Comparison of ENCODE assay signal across 20 cellular contexts in genomic region chr10:4144802-4145201, GRCh38.
DNase-seq lines count a peak whose midpoint lies in the region; ATAC-seq lines count a peak whose summit lies in the region.
"Had no signal": no experiment of that assay in that cellular context is flagged by ENCODE, and none has a peak within 500 bp of the region (broad histone marks: within the 10 kb centered on the region; RNA-seq: fewer than 3 reads in every experiment).

No MANE protein-coding gene starts in this region.

- peak overlapping the region; percentile 78 for H4K91ac ChIP-seq in mesenchymal stem cell (ENCODE audit: low read length)

- peaks cover 14% of the 10 kb centered on the region for H3K9me3 ChIP-seq in mesenchymal stem cell (ENCODE audit: control insufficient read depth, low read length)
- H3K9me3 ChIP-seq: BE2C, SJCRH30, testis had no signal

- H2AFZ ChIP-seq in mesenchymal stem cell (ENCODE audit: low read depth, low read length): no peak overlapping the region

- no peak overlapping the region for H3K9ac ChIP-seq in mesenchymal stem cell (ENCODE audit: low read length)

- H3K23ac ChIP-seq in mesenchymal stem cell (ENCODE audit: low read length in 2 of 2): peak overlapping the region in 1 of 2 experiments; percentile 46

- peaks cover 5% of the 10 kb centered on the region for H3K36me3 Mint-ChIP-seq in dendritic cell treated with granulocyte-macrophage colony-stimulating factor and Interleukin-4, amounts not matched to agents 40 ng/mL and 50 ng/mL, for 4 days (ENCODE audit: low read depth)
- H3K36me3 Mint-ChIP-seq: brain had no signal

- no peaks in the 10 kb centered on the region for H3K36me3 ChIP-seq in mesenchymal stem cell (ENCODE audit: control insufficient read depth in 1 of 2, insufficient read depth in 2 of 2, low read depth in 1 of 2, low read length in 2 of 2)
- H3K36me3 ChIP-seq: BE2C, SJCRH30 had no signal

- peaks cover 52% of the 10 kb centered on the region for H3K9me3 Mint-ChIP-seq in dendritic cell treated with granulocyte-macrophage colony-stimulating factor and Interleukin-4, amounts not matched to agents 40 ng/mL and 50 ng/mL, for 4 days

- no peak overlapping the region for H3K4me2 ChIP-seq in mesenchymal stem cell (ENCODE audit: low read length, poor library complexity, severe bottlenecking)

- DNase-seq in EH (ENCODE audit: low read depth) (peak; percentile 31), LoVo (ENCODE audit: low spot score) (peak; percentile 12), mesenchymal stem cell (no peak), ecto neural progenitor cell (ENCODE audit: low spot score) (no peak), foreskin melanocyte (no peak), HUDEP-2 (lab: John Stamatoyannopoulos, UW; ENCODE audit: unreplicated experiment in 76 of 76) (no peak)
- DNase-seq: activated B cell treated with CpG ODN at 0.5 μM for 24 hours; activated T-cell treated with anti-CD3 and anti-CD28 coated beads, Interleukin-2, amount 50 U/mL, for 72 hours; BE2C; GF-D8; NCI-H1092 treated with DMSO at 0.1 percent for 48 hours; NCI-H2171 treated with DMSO at 0.1 percent for 48 hours; NCI-H69; SJCRH30; stimulated activated CD4-positive, alpha-beta T cell treated with anti-CD3 and anti-CD28 coated beads, Interleukin-12 subunit alpha, Interleukin-12 subunit beta, amount 100 ng/mL, for 4 hours; testis had no signal

- peak overlapping the region; percentile 17 to 93 for H3K4ac ChIP-seq in mesenchymal stem cell (ENCODE audit: low read depth in 1 of 2, low read length in 2 of 2)

- no peaks in the 10 kb centered on the region for H3K27me3 Mint-ChIP-seq in dendritic cell treated with granulocyte-macrophage colony-stimulating factor and Interleukin-4, amounts not matched to agents 40 ng/mL and 50 ng/mL, for 4 days
- H3K27me3 Mint-ChIP-seq: activated B cell treated with CpG ODN at 0.5 μM for 24 hours had no signal

- peak overlapping the region in 1 of 2 experiments; percentile 59 for H2BK12ac ChIP-seq in mesenchymal stem cell (ENCODE audit: low read length in 2 of 2)

- H3K4me3 Mint-ChIP-seq in dendritic cell treated with granulocyte-macrophage colony-stimulating factor and Interleukin-4, amounts not matched to agents 40 ng/mL and 50 ng/mL, for 4 days: no peak overlapping the region
- H3K4me3 Mint-ChIP-seq: activated B cell treated with CpG ODN at 0.5 μM for 24 hours; activated T-cell treated with anti-CD3 and anti-CD28 coated beads, Interleukin-2, amount 50 U/mL, for 72 hours; brain had no signal

- H3K4me1 Mint-ChIP-seq in dendritic cell treated with granulocyte-macrophage colony-stimulating factor and Interleukin-4, amounts not matched to agents 40 ng/mL and 50 ng/mL, for 4 days (ENCODE audit: low read depth): peaks cover 7% of the 10 kb centered on the region
- H3K4me1 Mint-ChIP-seq: activated B cell treated with CpG ODN at 0.5 μM for 24 hours, brain had no signal

- peaks cover 4% of the 10 kb centered on the region for H3K4me1 ChIP-seq in mesenchymal stem cell (ENCODE audit: control insufficient read depth, insufficient read depth, low read depth, low read length)
- H3K4me1 ChIP-seq: BE2C, SJCRH30, testis had no signal

- 68% methylated on average over 6 of the region's 6 CpGs for WGBS in mesenchymal stem cell

- H3K27me3 ChIP-seq in mesenchymal stem cell (ENCODE audit: control insufficient read depth in 1 of 2, insufficient read depth in 1 of 2, low read length in 2 of 2): no peaks in the 10 kb centered on the region
- H3K27me3 ChIP-seq: BE2C, SJCRH30, testis had no signal

- no peaks in the 10 kb centered on the region for H3K79me1 ChIP-seq in mesenchymal stem cell (replicated peaks; ENCODE audit: low read length, poor library complexity, severe bottlenecking)

- H2BK5ac ChIP-seq in mesenchymal stem cell (ENCODE audit: low read depth, low read length, poor library complexity, severe bottlenecking): no peak overlapping the region

- H3K4me3 ChIP-seq in mesenchymal stem cell (ENCODE audit: insufficient read depth in 1 of 2, low read depth in 1 of 2, low read length in 2 of 2): no peak overlapping the region
- H3K4me3 ChIP-seq: SJCRH30, testis had no signal

- no peak overlapping the region for H2BK15ac ChIP-seq in mesenchymal stem cell (ENCODE audit: low read depth, poor library complexity, severe bottlenecking)

- no peak overlapping the region for H3K27ac ChIP-seq in mesenchymal stem cell (ENCODE audit: low read length, poor library complexity, severe bottlenecking)
- H3K27ac ChIP-seq: SJCRH30, testis had no signal

- no peak overlapping the region for H2BK120ac ChIP-seq in mesenchymal stem cell (ENCODE audit: low read depth, low read length)

- no peak for ATAC-seq in HG03342 (IDR thresholded peaks at IDR 0.05; ENCODE audit: unreplicated experiment)
- ATAC-seq: activated naive CD4-positive, alpha-beta T cell treated with anti-CD3 and anti-CD28 coated beads, Interleukin-2, amount 50 U/mL, for 72 hours; activated T-cell treated with anti-CD3 and anti-CD28 coated beads, Interleukin-2, amount 50 U/mL, for 72 hours had no signal

- H2AK5ac ChIP-seq in mesenchymal stem cell (ENCODE audit: low read length, severe bottlenecking): no peak overlapping the region

- peak overlapping the region; percentile 12 for H3K27ac Mint-ChIP-seq in dendritic cell treated with granulocyte-macrophage colony-stimulating factor and Interleukin-4, amounts not matched to agents 40 ng/mL and 50 ng/mL, for 4 days
- H3K27ac Mint-ChIP-seq: activated B cell treated with CpG ODN at 0.5 μM for 24 hours; activated naive CD4-positive, alpha-beta T cell treated with anti-CD3 and anti-CD28 coated beads, Interleukin-2, amount 50 U/mL, for 72 hours; activated T-cell treated with anti-CD3 and anti-CD28 coated beads, Interleukin-2, amount 50 U/mL, for 72 hours had no signal

- peak overlapping the region in 1 of 2 experiments; percentile 75 for H3K18ac ChIP-seq in mesenchymal stem cell (ENCODE audit: low read depth in 1 of 2, low read length in 2 of 2)

- intact Hi-C loops in dendritic cell treated with granulocyte-macrophage colony-stimulating factor and Interleukin-4, amounts not matched to agents 40 ng/mL and 50 ng/mL, for 4 days (cut with micrococcal nuclease): no loop called here

- H4K8ac ChIP-seq in mesenchymal stem cell (ENCODE audit: low read length): peak overlapping the region; percentile 8

- peak overlapping the region in 1 of 2 experiments; percentile 82 for H3K14ac ChIP-seq in mesenchymal stem cell (ENCODE audit: low read length in 2 of 2)

Comparison
In these comparisons a context has a peak if more than half of its experiments do, and no peak if none do; other contexts are left out.
1. DNase-seq: peak in EH (single experiment) and LoVo (single experiment); none in mesenchymal stem cell (single experiment), ecto neural progenitor cell (single experiment), foreskin melanocyte (single experiment) and HUDEP-2 (0 of 76).